Comparison of ENCODE assay signal across 1 cellular context in the genomic region with DNA sequence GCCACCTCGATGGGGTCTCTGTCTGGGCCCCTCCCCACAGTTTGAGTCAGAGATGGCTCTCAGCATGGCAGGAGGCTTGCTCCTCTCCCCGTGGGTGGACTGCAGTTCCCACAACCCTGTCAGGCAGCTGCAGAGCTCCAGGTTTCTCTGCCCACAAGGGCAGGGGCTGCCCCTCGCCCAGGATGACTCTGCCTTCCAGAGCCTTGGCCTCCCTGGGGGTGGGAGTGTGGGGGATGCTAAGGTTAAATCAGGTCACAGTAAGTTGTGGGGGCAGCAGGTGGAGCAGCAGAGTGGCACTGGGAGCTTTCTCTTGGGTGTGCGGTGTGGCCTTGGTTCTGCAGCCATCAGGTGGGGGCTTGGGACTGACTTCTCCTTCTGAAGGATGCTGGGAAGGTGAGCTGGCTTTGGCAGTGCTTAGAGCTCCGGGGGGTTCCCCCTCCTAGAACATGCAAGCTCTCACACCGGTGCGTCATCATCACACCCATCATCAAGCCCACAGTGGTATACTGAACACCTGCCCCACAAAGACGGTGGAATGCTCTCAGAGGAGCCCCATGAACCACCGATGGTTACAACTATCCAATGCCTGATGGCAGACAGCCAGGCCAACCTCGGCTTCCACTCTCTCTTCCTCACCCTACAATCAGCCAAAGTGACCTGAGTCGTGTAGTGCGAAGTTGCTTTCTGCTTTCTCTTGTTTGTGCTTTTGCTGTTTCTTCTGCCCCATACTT.
TF ChIP-seq lines count a peak whose summit lies in the region.

No MANE protein-coding gene starts in this region.

TF ChIP-seq in GM12878, 131 proteins besides CTCF, POLR2A, EP300 and RAD21 (continued from another document):
- TF ChIP-seq, protein P1, sequence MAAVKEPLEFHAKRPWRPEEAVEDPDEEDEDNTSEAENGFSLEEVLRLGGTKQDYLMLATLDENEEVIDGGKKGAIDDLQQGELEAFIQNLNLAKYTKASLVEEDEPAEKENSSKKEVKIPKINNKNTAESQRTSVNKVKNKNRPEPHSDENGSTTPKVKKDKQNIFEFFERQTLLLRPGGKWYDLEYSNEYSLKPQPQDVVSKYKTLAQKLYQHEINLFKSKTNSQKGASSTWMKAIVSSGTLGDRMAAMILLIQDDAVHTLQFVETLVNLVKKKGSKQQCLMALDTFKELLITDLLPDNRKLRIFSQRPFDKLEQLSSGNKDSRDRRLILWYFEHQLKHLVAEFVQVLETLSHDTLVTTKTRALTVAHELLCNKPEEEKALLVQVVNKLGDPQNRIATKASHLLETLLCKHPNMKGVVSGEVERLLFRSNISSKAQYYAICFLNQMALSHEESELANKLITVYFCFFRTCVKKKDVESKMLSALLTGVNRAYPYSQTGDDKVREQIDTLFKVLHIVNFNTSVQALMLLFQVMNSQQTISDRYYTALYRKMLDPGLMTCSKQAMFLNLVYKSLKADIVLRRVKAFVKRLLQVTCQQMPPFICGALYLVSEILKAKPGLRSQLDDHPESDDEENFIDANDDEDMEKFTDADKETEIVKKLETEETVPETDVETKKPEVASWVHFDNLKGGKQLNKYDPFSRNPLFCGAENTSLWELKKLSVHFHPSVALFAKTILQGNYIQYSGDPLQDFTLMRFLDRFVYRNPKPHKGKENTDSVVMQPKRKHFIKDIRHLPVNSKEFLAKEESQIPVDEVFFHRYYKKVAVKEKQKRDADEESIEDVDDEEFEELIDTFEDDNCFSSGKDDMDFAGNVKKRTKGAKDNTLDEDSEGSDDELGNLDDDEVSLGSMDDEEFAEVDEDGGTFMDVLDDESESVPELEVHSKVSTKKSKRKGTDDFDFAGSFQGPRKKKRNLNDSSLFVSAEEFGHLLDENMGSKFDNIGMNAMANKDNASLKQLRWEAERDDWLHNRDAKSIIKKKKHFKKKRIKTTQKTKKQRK (IDR thresholded peaks at IDR 0.05; ENCODE audit: low read depth, low read length) = no peak
